In genomic region chr4:78732332-78733104, GRCh38 we compare ENCODE assay signal across 1 cellular context.
A peak's percentile ranks its signal among the peaks of the same experiment; 100 is the strongest.
TF ChIP-seq lines count a peak whose summit lies in the region.

No MANE protein-coding gene starts in this region.

TF ChIP-seq in K562, 482 proteins besides CTCF, POLR2A, EP300 and RAD21 (continued from another document and continues in another):
- TF ChIP-seq STAT6 (CRISPR knock-in tag; IDR thresholded peaks at IDR 0.05) (no peak), BMI1 (IDR thresholded peaks at IDR 0.05; ENCODE audit: low read length) (no peak), ZBTB43 (CRISPR knock-in tag; IDR thresholded peaks at IDR 0.05) (no peak), TRIM24 (IDR thresholded peaks at IDR 0.05) (peak; percentile 59 to 73; a peak in 3 of 4 replicates), RCOR1 (IDR thresholded peaks at IDR 0.05; ENCODE audit: borderline replicate concordance in 1 of 2, low read depth in 2 of 2, low read length in 2 of 2) (peak; percentile 48 to 95; a peak in 3 of 4 replicates), ZBED1 (IDR thresholded peaks at IDR 0.05) (no peak), RBM17 (IDR thresholded peaks at IDR 0.05; ENCODE audit: borderline replicate concordance, low read depth, low read length) (no peak), ESRRB (CRISPR knock-in tag; IDR thresholded peaks at IDR 0.05; ENCODE audit: borderline replicate concordance) (no peak), RREB1 (CRISPR knock-in tag; IDR thresholded peaks at IDR 0.05) (no peak), HMG20B (CRISPR knock-in tag; IDR thresholded peaks at IDR 0.05) (no peak), STAT5A (IDR thresholded peaks at IDR 0.05; ENCODE audit: borderline replicate concordance, low read length) (peak; percentile 83), MCM5 (IDR thresholded peaks at IDR 0.05; ENCODE audit: low read depth) (no peak), HIVEP1 (CRISPR knock-in tag; IDR thresholded peaks at IDR 0.05) (no peak), EZH2 (IDR thresholded peaks at IDR 0.05; ENCODE audit: borderline replicate concordance, low read depth, low read length) (no peak), MEF2D (tag; conservative IDR thresholded peaks at IDR 0.05; ENCODE audit: low read depth) (peak; percentile 65; the same call in 1 of the 2 replicates), JUNB (CRISPR knock-in tag; conservative IDR thresholded peaks at IDR 0.05) (no peak), MCM7 (IDR thresholded peaks at IDR 0.05) (peak in 1 of 2 experiments; percentile 69; a peak in 1 of 4 replicates), ATF1 (CRISPR knock-in tag; IDR thresholded peaks at IDR 0.05) (no peak), ATF1 (tag; IDR thresholded peaks at IDR 0.05) (peak; percentile 73), GABPA (tag; conservative IDR thresholded peaks at IDR 0.05; ENCODE audit: low read depth) (peak; percentile 42; the same call in 1 of the 2 replicates), NFRKB (IDR thresholded peaks at IDR 0.05; ENCODE audit: low read depth) (peak; percentile 49), ZNF324 (CRISPR knock-in tag; IDR thresholded peaks at IDR 0.05) (no peak), ZNF134 (CRISPR knock-in tag; conservative IDR thresholded peaks at IDR 0.05) (no peak), CBX2 (IDR thresholded peaks at IDR 0.05; ENCODE audit: insufficient read depth, low read length, poor library complexity, severe bottlenecking) (no peak), ZSCAN29 (IDR thresholded peaks at IDR 0.05) (no peak), NEUROD1 (IDR thresholded peaks at IDR 0.05; ENCODE audit: borderline replicate concordance, low read depth, low read length, partially characterized antibody) (peak; percentile 16), CBX1 (IDR thresholded peaks at IDR 0.05; ENCODE audit: low read depth) (no peak), PCBP2 (IDR thresholded peaks at IDR 0.05; ENCODE audit: low read depth, low read length, poor library complexity, severe bottlenecking) (no peak), ARID3B (CRISPR knock-in tag; IDR thresholded peaks at IDR 0.05; ENCODE audit: borderline replicate concordance) (no peak), ZNF165 (CRISPR knock-in tag; IDR thresholded peaks at IDR 0.05; ENCODE audit: borderline replicate concordance) (no peak), XRCC4 (IDR thresholded peaks at IDR 0.05; ENCODE audit: extremely low read depth, insufficient read depth, insufficient read length) (no peak), THAP7 (CRISPR knock-in tag; IDR thresholded peaks at IDR 0.05) (no peak), ZNF717 (CRISPR knock-in tag; IDR thresholded peaks at IDR 0.05) (no peak), NR2F6 (CRISPR knock-in tag; IDR thresholded peaks at IDR 0.05) (no peak), ZNF583 (CRISPR knock-in tag; IDR thresholded peaks at IDR 0.05) (peak; percentile 21; the same call in 1 of the 2 replicates), NR2C1 (IDR thresholded peaks at IDR 0.05) (peak; percentile 97), NR2C1 (tag; IDR thresholded peaks at IDR 0.05) (peak; percentile 99), ID3 (CRISPR knock-in tag; IDR thresholded peaks at IDR 0.05) (no peak), ID3 (tag; IDR thresholded peaks at IDR 0.05) (peak; percentile 83), KLF13 (tag; IDR thresholded peaks at IDR 0.05; ENCODE audit: borderline replicate concordance, low read depth) (no peak), BCOR (IDR thresholded peaks at IDR 0.05) (no peak; the same call in 1 of the 2 replicates), ATF7 (IDR thresholded peaks at IDR 0.05) (peak; percentile 77), AFF4 (CRISPR knock-in tag; IDR thresholded peaks at IDR 0.05) (no peak), PHB (CRISPR knock-in tag; IDR thresholded peaks at IDR 0.05) (no peak), ZSCAN32 (CRISPR knock-in tag; IDR thresholded peaks at IDR 0.05) (no peak), NRF1 (conservative IDR thresholded peaks at IDR 0.05 in 1 of 2, IDR thresholded peaks at IDR 0.05 in 1 of 2) (no peak; a peak in 1 of 4 replicates), HDGF (IDR thresholded peaks at IDR 0.05) (no peak), HBP1 (CRISPR knock-in tag; IDR thresholded peaks at IDR 0.05) (0 out of 2 replicates have a peak, but pooled peaks have one; percentile 15), ZFP1 (CRISPR knock-in tag; IDR thresholded peaks at IDR 0.05) (no peak), ZNF217 (CRISPR knock-in tag; IDR thresholded peaks at IDR 0.05) (no peak), DDX20 (tag; IDR thresholded peaks at IDR 0.05; ENCODE audit: low read depth) (peak; percentile 78; the same call in 1 of the 2 replicates), MTA1 (IDR thresholded peaks at IDR 0.05; ENCODE audit: borderline replicate concordance) (peak; percentile 79; the same call in 1 of the 2 replicates)
